25 cellular contexts compared by ENCODE assay signal in the genomic region with DNA sequence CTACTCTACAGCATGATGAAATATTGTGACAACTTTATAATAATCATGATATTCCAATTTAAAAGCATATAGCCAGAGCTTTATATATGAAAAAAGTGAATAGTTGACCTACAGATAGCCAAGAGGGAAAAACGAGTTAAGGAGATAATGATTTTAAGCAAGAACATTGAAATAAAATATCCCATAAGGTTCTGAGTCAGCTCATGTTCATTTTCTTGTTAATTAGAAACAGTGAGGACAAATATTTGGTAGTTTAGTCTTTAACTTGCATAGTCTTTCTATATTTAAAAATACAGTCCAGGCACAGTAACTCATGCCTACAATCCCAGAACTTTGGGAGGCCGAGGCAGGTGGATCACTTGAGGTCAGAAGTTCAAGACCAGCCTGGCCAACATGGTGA. TPM values are rescaled to one million over a fixed set of nuclear protein-coding genes. Genes with fewer than 3 reads are reported as not detected.
"Had no signal": no experiment of that assay in that cellular context is flagged by ENCODE, and none has a peak within 500 bp of the region (broad histone marks: within the 10 kb centered on the region; RNA-seq: fewer than 3 reads in every experiment).

No MANE protein-coding gene starts in this region.

- ATAC-seq: effector memory CD8-positive, alpha-beta T cell; esophagus mucosa; gastrocnemius medialis; heart right ventricle; left cardiac atrium; left lung; left ventricle myocardium superior; lower lobe of right lung; mucosa of descending colon had no signal

- H3K27me3 ChIP-seq: esophagus squamous epithelium, gastrocnemius medialis, heart right ventricle, left lung had no signal

- H3K36me3 ChIP-seq: esophagus squamous epithelium, gastrocnemius medialis, heart right ventricle, left lung, lower lobe of right lung had no signal

- H3K9me3 ChIP-seq: esophagus squamous epithelium, gastrocnemius medialis, heart right ventricle, left lung, lower lobe of right lung, mucosa of descending colon had no signal

- H3K4me1 ChIP-seq: esophagus squamous epithelium, gastrocnemius medialis, left lung, lower lobe of right lung had no signal

- H3K27ac ChIP-seq: coronary artery, epithelial cell of prostate, esophagus squamous epithelium, gastrocnemius medialis, heart right ventricle, left lung, lower lobe of right lung had no signal

- DNase-seq: effector CD8-positive, alpha-beta T cell; effector memory CD8-positive, alpha-beta T cell; endodermal cell; erythroblast; esophagus squamous epithelium; foreskin melanocyte; gastrocnemius medialis; glutamatergic neuron; head of caudate nucleus; heart right ventricle; hippocampal formation; left cardiac atrium; left lung; left ventricle myocardium superior; lower lobe of right lung; mesenchymal stem cell; mucosa of descending colon; naive B cell had no signal

- H3K4me3 ChIP-seq: coronary artery, esophagus squamous epithelium, gastrocnemius medialis, heart right ventricle, left lung, lower lobe of right lung, mucosa of descending colon had no signal

RNA-seq across cellular contexts. Expression of a gene that starts 55.8 kb away (rescaled TPM):
- total RNA-seq: dermis microvascular lymphatic vessel endothelial cell, lung microvascular endothelial cell, myocyte had no signal
- polyA plus RNA-seq: keratinocyte had no signal
